ENCODE assay signal across 1 cellular context in genomic region chr12:75666980-75667359, GRCh38.
TF ChIP-seq lines count a peak whose summit lies in the region.

No MANE protein-coding gene starts in this region.

TF ChIP-seq in A549, 52 proteins besides CTCF, POLR2A, EP300 and RAD21 (continued from another document):
- no peak for TF ChIP-seq E2F6 (IDR thresholded peaks at IDR 0.05; ENCODE audit: borderline replicate concordance, low read depth)
